ENCODE assay signal across 16 cellular contexts in the genomic region with DNA sequence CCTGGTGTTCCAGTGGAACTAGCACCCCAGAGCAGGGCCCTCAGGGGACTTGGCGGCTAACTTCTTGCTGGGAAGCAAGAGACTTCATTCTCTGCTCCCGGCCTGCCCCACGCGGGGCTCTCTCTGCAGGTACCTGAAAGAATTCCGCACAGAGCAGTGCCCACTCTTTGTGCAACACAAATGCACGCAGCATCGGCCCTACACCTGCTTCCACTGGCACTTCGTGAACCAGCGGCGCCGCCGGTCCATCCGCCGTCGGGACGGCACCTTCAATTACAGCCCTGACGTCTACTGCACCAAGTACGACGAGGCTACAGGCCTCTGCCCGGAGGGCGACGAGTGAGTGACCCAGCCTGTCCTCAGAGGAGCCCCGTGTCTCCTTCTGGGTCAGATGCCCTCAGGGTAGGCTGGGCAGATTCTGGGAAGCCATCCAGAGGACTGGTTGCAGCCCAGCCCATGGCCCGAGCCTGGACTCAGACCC. TPM values are rescaled to one million over a fixed set of nuclear protein-coding genes. Genes with fewer than 3 reads are reported as not detected.
A peak's percentile ranks its signal among the peaks of the same experiment; 100 is the strongest.
DNase-seq lines count a peak whose midpoint lies in the region; ATAC-seq, FAIRE-seq and TF ChIP-seq lines count a peak whose summit lies in the region.
"Had no signal": no experiment of that assay in that cellular context is flagged by ENCODE, and none has a peak within 500 bp of the region (broad histone marks: within the 10 kb centered on the region; RNA-seq: fewer than 3 reads in every experiment).

No MANE protein-coding gene starts in this region.

- H3K27ac Mint-ChIP-seq in chondrocyte (ENCODE audit: unreplicated experiment), result peak overlapping the region; percentile 94
- H3K27ac Mint-ChIP-seq: naive thymus-derived CD8-positive, alpha-beta T cell had no signal

- H3K4me3 Mint-ChIP-seq in chondrocyte (ENCODE audit: unreplicated experiment), result no peak overlapping the region
- H3K4me3 Mint-ChIP-seq: activated T-helper 17 cell treated with anti-CD3 and anti-CD28 coated beads, Interleukin-2, amount 50 U/mL, for 72 hours; naive thymus-derived CD8-positive, alpha-beta T cell had no signal

- H3K27ac ChIP-seq in BLaER1 treated with 17β-estradiol and CSF1 and Interleukin-3, amounts not matched to agents 10 nM and 100 nM, result peak overlapping the region in 6 of 11 experiments; percentile 14 to 43 (median 22); a peak in 4 of 22 replicates
- H3K27ac ChIP-seq in keratinocyte (ENCODE audit: control insufficient read depth, insufficient read depth, low read length), result peak overlapping the region; percentile 61
- H3K27ac ChIP-seq in skin epidermis, result peak overlapping the region in 20 of 21 experiments; percentile 60 to 94 (median 80)
- H3K27ac ChIP-seq: PC-9 had no signal

- peaks cover 5% of the 10 kb centered on the region for H3K36me3 Mint-ChIP-seq in chondrocyte (ENCODE audit: low read depth)

- no peaks in the 10 kb centered on the region for H3K27me3 ChIP-seq in BLaER1 treated with 17β-estradiol and CSF1 and Interleukin-3, amounts not matched to agents 10 nM and 100 nM
- no peaks in the 10 kb centered on the region for H3K27me3 ChIP-seq in keratinocyte (ENCODE audit: control insufficient read depth, extremely low read depth, insufficient read depth, low read length)
- H3K27me3 ChIP-seq: dorsolateral prefrontal cortex, thyroid gland had no signal

- peaks cover 36 to 84% (median 50%) of the 10 kb centered on the region in 11 experiments; a peak in 20 of 22 replicates for H4K20me1 ChIP-seq in BLaER1 treated with 17β-estradiol and CSF1 and Interleukin-3, amounts not matched to agents 10 nM and 100 nM
- no peaks in the 10 kb centered on the region for H4K20me1 ChIP-seq in keratinocyte (ENCODE audit: control insufficient read depth, extremely low read depth, insufficient read depth, low read length)

- H3K9me1 ChIP-seq in keratinocyte (ENCODE audit: control insufficient read depth, extremely low read depth, insufficient read depth, low read length), result peaks cover 3% of the 10 kb centered on the region

- H3K9ac ChIP-seq in BLaER1 treated with 17β-estradiol and CSF1 and Interleukin-3, amounts not matched to agents 10 nM and 100 nM, result peak overlapping the region in 3 of 11 experiments; percentile 23 to 32 (median 29); a peak in 4 of 22 replicates
- peak overlapping the region; percentile 67 for H3K9ac ChIP-seq in keratinocyte (ENCODE audit: control insufficient read depth, extremely low read depth, insufficient read depth, low read length)

- H3K4me1 ChIP-seq in BLaER1 treated with 17β-estradiol and CSF1 and Interleukin-3, amounts not matched to agents 10 nM and 100 nM, result peaks cover 16 to 42% (median 24%) of the 10 kb centered on the region in 10 experiments
- H3K4me1 ChIP-seq in keratinocyte (ENCODE audit: control insufficient read depth, extremely low read depth, insufficient read depth, low read length), result peaks cover 25% of the 10 kb centered on the region
- H3K4me1 ChIP-seq: HAP-1 had no signal

- H3K9me3 Mint-ChIP-seq in chondrocyte (ENCODE audit: low read depth), result no peaks in the 10 kb centered on the region
- H3K9me3 Mint-ChIP-seq: activated T-helper 17 cell treated with anti-CD3 and anti-CD28 coated beads, Interleukin-2, amount 50 U/mL, for 72 hours; naive thymus-derived CD8-positive, alpha-beta T cell had no signal

- H3K9me3 ChIP-seq in BLaER1 treated with 17β-estradiol and CSF1 and Interleukin-3, amounts not matched to agents 10 nM and 100 nM (replicated peaks in 1 of 11), result no peaks in the 10 kb centered on the region
- no peaks in the 10 kb centered on the region for H3K9me3 ChIP-seq in keratinocyte (ENCODE audit: control insufficient read depth, low read depth, low read length)
- H3K9me3 ChIP-seq: HAP-1, thyroid gland had no signal

- DNase-seq in chondrocyte (ENCODE audit: low spot score), result peak; percentile 88
- DNase-seq in keratinocyte (ENCODE audit: low read depth, low spot score), result no peak
- DNase-seq in activated naive CD4-positive, alpha-beta T cell (lab: John Stamatoyannopoulos, UW), result no peak
- DNase-seq in SHP77 (lab: John Stamatoyannopoulos, UW), result no peak
- DNase-seq in activated CD4-positive, alpha-beta T cell treated with anti-CD3 and anti-CD28 coated beads, Interleukin-2, amount 50 U/mL, for 1 hour, result no peak
- DNase-seq: naive thymus-derived CD8-positive, alpha-beta T cell; NCI-H1092; NCI-H748 treated with DMSO at 0.1 percent for 48 hours; PC-9; thyroid gland had no signal

- no peak overlapping the region for H2AFZ ChIP-seq in keratinocyte (ENCODE audit: control insufficient read depth, low read length)
- H2AFZ ChIP-seq: PC-9 had no signal

- no peak for FAIRE-seq in keratinocyte (lab: Jason Lieb, UNC)

- TF ChIP-seq CTCF in chondrocyte (IDR thresholded peaks at IDR 0.05) (no peak), keratinocyte (optimal IDR thresholded peaks at IDR 0.05 in 1 of 3, IDR thresholded peaks at IDR 0.05 in 1 of 3, conservative IDR thresholded peaks at IDR 0.05 in 1 of 3; ENCODE audit: extremely low read depth in 1 of 3, insufficient read depth in 2 of 3, low read length in 3 of 3) (no peak)

- H3K27me3 Mint-ChIP-seq in chondrocyte (ENCODE audit: low read depth), result no peaks in the 10 kb centered on the region
- H3K27me3 Mint-ChIP-seq: activated T-helper 17 cell treated with anti-CD3 and anti-CD28 coated beads, Interleukin-2, amount 50 U/mL, for 72 hours; naive thymus-derived CD8-positive, alpha-beta T cell had no signal

- peaks cover 23% of the 10 kb centered on the region for H3K4me1 Mint-ChIP-seq in chondrocyte (ENCODE audit: low read depth)
- H3K4me1 Mint-ChIP-seq: activated T-helper 17 cell treated with anti-CD3 and anti-CD28 coated beads, Interleukin-2, amount 50 U/mL, for 72 hours had no signal

- peak overlapping the region in 8 of 11 experiments; percentile 10 to 61 (median 33); a peak in 6 of 22 replicates for H3K4me2 ChIP-seq in BLaER1 treated with 17β-estradiol and CSF1 and Interleukin-3, amounts not matched to agents 10 nM and 100 nM
- H3K4me2 ChIP-seq in keratinocyte (ENCODE audit: control insufficient read depth, extremely low read depth, insufficient read depth, low read depth, low read length), result peak overlapping the region; percentile 51
- H3K4me2 ChIP-seq: PC-9 had no signal

- no peak overlapping the region for H3K4me3 ChIP-seq in BLaER1 treated with 17β-estradiol and CSF1 and Interleukin-3, amounts not matched to agents 10 nM and 100 nM
- H3K4me3 ChIP-seq in keratinocyte (ENCODE audit: control insufficient read depth in 2 of 3, extremely low read depth in 1 of 3, insufficient read depth in 2 of 3, low read depth in 1 of 3, low read length in 3 of 3), result no peak overlapping the region
- H3K4me3 ChIP-seq in skin epidermis, result no peak overlapping the region
- H3K4me3 ChIP-seq: dorsolateral prefrontal cortex, HAP-1, PC-9, thyroid gland had no signal

- no peak for ATAC-seq in GM19455 (IDR thresholded peaks at IDR 0.05; ENCODE audit: unreplicated experiment)
- ATAC-seq: naive thymus-derived CD8-positive, alpha-beta T cell had no signal

- dilution Hi-C loops in keratinocyte (cut with MboI; ENCODE audit: extremely low pct_ligation_motif_present, low sequenced_read_pairs), result no loop called here

- peaks cover 53 to 75% (median 56%) of the 10 kb centered on the region in 11 experiments for H3K36me3 ChIP-seq in BLaER1 treated with 17β-estradiol and CSF1 and Interleukin-3, amounts not matched to agents 10 nM and 100 nM
- H3K36me3 ChIP-seq in keratinocyte (ENCODE audit: control insufficient read depth in 2 of 2, extremely low read depth in 1 of 2, insufficient read depth in 2 of 2, low read length in 2 of 2), result peaks cover 2 to 3% of the 10 kb centered on the region in 2 experiments

- H3K79me2 ChIP-seq in keratinocyte (ENCODE audit: control insufficient read depth, insufficient read depth, low read length), result no peaks in the 10 kb centered on the region

RNA-seq across cellular contexts. Expression of gene UNK, which starts 25.1 kb away (rescaled TPM):
- 20.9 to 35.8 TPM (median 21.0 TPM) in 3 replicates for total RNA-seq in chondrocyte
- 10.4 to 13.0 TPM (median 10.9 TPM) in 3 replicates for polyA plus RNA-seq in keratinocyte
- polyA plus RNA-seq in keratinocyte (2011; ENCODE audit: low read depth), result 5.4 TPM
- 8.0 and 11.7 TPM in 2 replicates for polyA plus RNA-seq in keratinocyte (2011; cell fraction: cytosol; rRNA removed)
- polyA plus RNA-seq in keratinocyte (2011; cell fraction: nucleus; rRNA removed), result 13.5 and 17.6 TPM in 2 replicates
- 8.5 and 9.9 TPM in 2 replicates for polyA plus RNA-seq in keratinocyte (2012; ENCODE audit: low replicate concordance)
- polyA minus RNA-seq in keratinocyte, result 7.9 to 13.9 TPM (median 8.5 TPM) in 3 replicates
- polyA minus RNA-seq in keratinocyte (2011; cell fraction: cytosol; rRNA and poly(A)+ RNA removed), result 7.9 TPM
- 8.9 and 16.8 TPM in 2 replicates for polyA minus RNA-seq in keratinocyte (2011; cell fraction: nucleus; rRNA and poly(A)+ RNA removed)

RNA-seq across cellular contexts. Expression of gene UNC13D, which starts 34.5 kb away (rescaled TPM):
- total RNA-seq in chondrocyte, result 1.1 to 3.1 TPM (median 1.5 TPM) in 3 replicates
- 0.25 to 0.79 TPM (median 0.36 TPM) in 3 replicates for polyA plus RNA-seq in keratinocyte
- polyA plus RNA-seq in keratinocyte (2011; ENCODE audit: low read depth), result 0.55 TPM
- 0.23 and 0.35 TPM in 2 replicates for polyA plus RNA-seq in keratinocyte (2011; cell fraction: cytosol; rRNA removed)
- 1.0 and 2.1 TPM in 2 replicates for polyA plus RNA-seq in keratinocyte (2011; cell fraction: nucleus; rRNA removed)
- 0.80 and 1.8 TPM in 2 replicates for polyA plus RNA-seq in keratinocyte (2012; ENCODE audit: low replicate concordance)
- polyA minus RNA-seq in keratinocyte, result 0.56 to 3.9 TPM (median 2.7 TPM) in 3 replicates
- polyA minus RNA-seq in keratinocyte (2011; cell fraction: cytosol; rRNA and poly(A)+ RNA removed), result 1.5 TPM
- 1.1 and 2.3 TPM in 2 replicates for polyA minus RNA-seq in keratinocyte (2011; cell fraction: nucleus; rRNA and poly(A)+ RNA removed)

RNA-seq across cellular contexts. Expression of gene GALK1, which starts 44.7 kb away (rescaled TPM):
- 27.8 to 34.7 TPM (median 30.0 TPM) in 3 replicates for total RNA-seq in chondrocyte
- 1.1 to 5.2 TPM (median 1.3 TPM) in 3 replicates for polyA plus RNA-seq in keratinocyte
- 1.7 TPM for polyA plus RNA-seq in keratinocyte (2011; ENCODE audit: low read depth)
- 0.78 and 2.1 TPM in 2 replicates for polyA plus RNA-seq in keratinocyte (2011; cell fraction: cytosol; rRNA removed)
- polyA plus RNA-seq in keratinocyte (2011; cell fraction: nucleus; rRNA removed), result 1.9 and 2.7 TPM in 2 replicates
- 3.2 and 6.6 TPM in 2 replicates for polyA plus RNA-seq in keratinocyte (2012; ENCODE audit: low replicate concordance)
- polyA minus RNA-seq in keratinocyte, result 1.9 to 4.6 TPM (median 3.0 TPM) in 3 replicates
- 16.7 TPM for polyA minus RNA-seq in keratinocyte (2011; cell fraction: cytosol; rRNA and poly(A)+ RNA removed)
- polyA minus RNA-seq in keratinocyte (2011; cell fraction: nucleus; rRNA and poly(A)+ RNA removed), result 3.6 and 4.4 TPM in 2 replicates

RNA-seq across cellular contexts. Expression of gene WBP2, which starts 45.5 kb away (rescaled TPM):
- total RNA-seq in chondrocyte, result 45.0 to 62.5 TPM (median 56.5 TPM) in 3 replicates
- 17.0 to 41.4 TPM (median 23.3 TPM) in 3 replicates for polyA plus RNA-seq in keratinocyte
- 96.6 TPM for polyA plus RNA-seq in keratinocyte (2011; ENCODE audit: low read depth)
- 21.2 and 27.5 TPM in 2 replicates for polyA plus RNA-seq in keratinocyte (2011; cell fraction: cytosol; rRNA removed)
- 26.9 and 37.0 TPM in 2 replicates for polyA plus RNA-seq in keratinocyte (2011; cell fraction: nucleus; rRNA removed)
- polyA plus RNA-seq in keratinocyte (2012; ENCODE audit: low replicate concordance), result 66.2 and 117 TPM in 2 replicates
- 16.5 to 43.8 TPM (median 26.9 TPM) in 3 replicates for polyA minus RNA-seq in keratinocyte
- 35.9 TPM for polyA minus RNA-seq in keratinocyte (2011; cell fraction: cytosol; rRNA and poly(A)+ RNA removed)
- polyA minus RNA-seq in keratinocyte (2011; cell fraction: nucleus; rRNA and poly(A)+ RNA removed), result 15.3 and 24.4 TPM in 2 replicates

Comparison
In these comparisons a context has a peak if more than half of its experiments do, and no peak if none do; other contexts are left out.
1. H3K27ac ChIP-seq: peak in every context shown above with its lines; median percentile 80 in skin epidermis; 61 in keratinocyte; 22 in BLaER1 treated with 17β-estradiol and CSF1 and Interleukin-3, amounts not matched to agents 10 nM and 100 nM.